In the genomic region with DNA sequence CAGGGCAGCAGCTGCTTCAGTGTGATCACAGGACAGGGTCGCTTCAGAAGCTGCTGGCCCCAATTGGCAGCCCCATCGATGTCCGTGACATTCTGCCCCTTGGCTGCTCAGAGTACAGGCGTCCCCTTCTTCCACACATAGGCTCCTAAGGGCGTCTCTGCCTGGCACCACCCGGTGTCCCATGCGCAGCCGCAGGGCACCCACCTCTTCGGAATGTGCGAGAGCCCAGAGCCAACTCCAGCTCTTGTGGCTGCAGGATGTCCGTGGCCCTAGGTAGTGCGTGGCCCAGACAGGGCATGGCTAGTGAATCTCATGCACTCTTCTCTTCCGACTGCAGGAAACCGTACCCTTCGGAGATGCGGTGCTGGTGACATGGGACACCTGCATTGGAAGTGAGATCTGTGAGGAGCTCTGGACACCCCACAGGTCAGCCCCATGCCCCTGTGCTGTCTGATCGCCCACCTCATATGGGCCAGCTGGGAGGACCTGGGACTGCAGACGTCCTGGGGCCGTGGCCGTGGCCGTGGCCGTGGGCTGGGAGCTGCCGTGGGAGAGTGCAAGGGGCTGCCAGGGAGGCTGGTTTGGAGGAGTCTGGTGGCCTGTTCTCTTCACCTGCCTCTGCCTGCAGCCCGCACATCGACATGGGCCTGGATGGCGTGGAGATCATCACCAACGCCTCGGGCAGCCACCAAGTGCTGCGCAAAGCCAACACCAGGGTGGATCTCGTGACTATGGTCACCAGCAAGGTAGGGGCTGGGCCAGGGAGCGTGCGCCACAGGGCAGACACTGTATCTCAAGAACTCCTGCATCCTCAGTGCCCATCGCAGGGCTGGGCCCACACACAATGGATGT, we compare ENCODE assay signal across 18 cellular contexts. TPM values are rescaled to one million over a fixed set of nuclear protein-coding genes. Genes with fewer than 3 reads are reported as not detected.
DNase-seq lines count a peak whose midpoint lies in the region; ATAC-seq and TF ChIP-seq lines count a peak whose summit lies in the region.
"Had no signal": no experiment of that assay in that cellular context is flagged by ENCODE, and none has a peak within 500 bp of the region (broad histone marks: within the 10 kb centered on the region; RNA-seq: fewer than 3 reads in every experiment).

No MANE protein-coding gene starts in this region.

- intact Hi-C loops in Right ventricle myocardium inferior (cut with DNase I), result no loop called here
- intact Hi-C loops in left ventricle myocardium inferior (cut with micrococcal nuclease), result no loop called here

- no peaks in the 10 kb centered on the region for H3K27me3 Mint-ChIP-seq in chondrocyte (ENCODE audit: low read depth)
- H3K27me3 Mint-ChIP-seq: CD4-positive, alpha-beta T cell had no signal

- H3K36me3 ChIP-seq in left ventricle myocardium inferior, result peaks cover 66% of the 10 kb centered on the region
- H3K36me3 ChIP-seq in BLaER1, result peaks cover 76% of the 10 kb centered on the region
- peaks cover 48 to 53% of the 10 kb centered on the region in 2 experiments for H3K36me3 ChIP-seq in trophoblast cell (ENCODE audit: control insufficient read depth in 1 of 2, insufficient read depth in 2 of 2, low read length in 2 of 2)
- H3K36me3 ChIP-seq in mesenchymal stem cell (ENCODE audit: control insufficient read depth in 1 of 2, insufficient read depth in 2 of 2, low read depth in 1 of 2, low read length in 2 of 2), result peaks cover 72 to 75% of the 10 kb centered on the region in 2 experiments

- H3K4me2 ChIP-seq in BLaER1, result peak overlapping the region; percentile 84
- no peak overlapping the region for H3K4me2 ChIP-seq in trophoblast cell (ENCODE audit: low read length)
- no peak overlapping the region for H3K4me2 ChIP-seq in mesenchymal stem cell (ENCODE audit: low read length, poor library complexity, severe bottlenecking)
- H3K4me2 ChIP-seq: GM23338 had no signal

- peak; percentile 27 for DNase-seq in Right ventricle myocardium inferior (ENCODE audit: missing footprints)
- no peak for DNase-seq in left ventricle myocardium inferior
- DNase-seq in chondrocyte (ENCODE audit: low spot score), result peak; percentile 82
- no peak for DNase-seq in trophoblast cell
- no peak for DNase-seq in mesenchymal stem cell
- no peak for DNase-seq in RPMI8226
- DNase-seq: Calu3; CD4-positive, alpha-beta T cell; DMS 273 treated with DMSO at 0.1 percent for 48 hours; H7 had no signal

- H2BK120ac ChIP-seq in trophoblast cell (ENCODE audit: insufficient read depth, low read length, poor library complexity) (no peak overlapping the region), mesenchymal stem cell (ENCODE audit: low read depth, low read length) (no peak overlapping the region)

- peak overlapping the region; percentile 48; the same call in 1 of the 2 replicates for H3K9ac ChIP-seq in BLaER1
- H3K9ac ChIP-seq in trophoblast cell (ENCODE audit: low read length), result no peak overlapping the region
- no peak overlapping the region for H3K9ac ChIP-seq in mesenchymal stem cell (ENCODE audit: low read length)

- no peak overlapping the region for H3K4me3 ChIP-seq in left ventricle myocardium inferior
- peak overlapping the region; percentile 38; the same call in 1 of the 2 replicates for H3K4me3 ChIP-seq in BLaER1
- H3K4me3 ChIP-seq in trophoblast cell (ENCODE audit: low read depth, low read length), result peak overlapping the region; percentile 32
- H3K4me3 ChIP-seq in mesenchymal stem cell (ENCODE audit: insufficient read depth in 1 of 2, low read depth in 1 of 2, low read length in 2 of 2), result no peak overlapping the region
- H3K4me3 ChIP-seq: GM23338 had no signal

- no peaks in the 10 kb centered on the region for H3K4me1 ChIP-seq in left ventricle myocardium inferior
- peaks cover 46% of the 10 kb centered on the region for H3K4me1 ChIP-seq in BLaER1
- H3K4me1 ChIP-seq in trophoblast cell (ENCODE audit: control insufficient read depth in 1 of 2, insufficient read depth in 2 of 2, low read length in 2 of 2), result peaks cover 4 to 5% of the 10 kb centered on the region in 2 experiments
- no peaks in the 10 kb centered on the region for H3K4me1 ChIP-seq in mesenchymal stem cell (ENCODE audit: control insufficient read depth, insufficient read depth, low read depth, low read length)

- no peak overlapping the region for H3K4me3 Mint-ChIP-seq in chondrocyte (ENCODE audit: unreplicated experiment)
- H3K4me3 Mint-ChIP-seq: CD4-positive, alpha-beta T cell; GM23338 had no signal

- H2AK5ac ChIP-seq in trophoblast cell (ENCODE audit: low read length), result no peak overlapping the region
- H2AK5ac ChIP-seq in mesenchymal stem cell (ENCODE audit: low read length, severe bottlenecking), result no peak overlapping the region

- H4K8ac ChIP-seq in trophoblast cell (ENCODE audit: low read depth, low read length) (no peak overlapping the region), mesenchymal stem cell (ENCODE audit: low read length) (no peak overlapping the region)

- no CpG with 5 or more reads among the region's 33 CpGs for WGBS in trophoblast cell (ENCODE audit: extremely low coverage, insufficient coverage, insufficient read length)
- WGBS in mesenchymal stem cell, result 96% methylated on average over 33 of the region's 33 CpGs

- H3K27me3 ChIP-seq in left ventricle myocardium inferior (ENCODE audit: low read depth) (no peaks in the 10 kb centered on the region), BLaER1 (no peaks in the 10 kb centered on the region), trophoblast cell (ENCODE audit: insufficient read depth, low read length) (no peaks in the 10 kb centered on the region), mesenchymal stem cell (ENCODE audit: control insufficient read depth in 1 of 2, insufficient read depth in 1 of 2, low read length in 2 of 2) (no peaks in the 10 kb centered on the region)

- no peak overlapping the region for H4K12ac ChIP-seq in trophoblast cell (ENCODE audit: low read depth, low read length)

- no peak overlapping the region for H2BK15ac ChIP-seq in mesenchymal stem cell (ENCODE audit: low read depth, poor library complexity, severe bottlenecking)

- H3K4me1 Mint-ChIP-seq in chondrocyte (ENCODE audit: low read depth), result no peaks in the 10 kb centered on the region

- H3K79me1 ChIP-seq in trophoblast cell (ENCODE audit: low read length) (no peaks in the 10 kb centered on the region), mesenchymal stem cell (replicated peaks; ENCODE audit: low read length, poor library complexity, severe bottlenecking) (peaks cover 4% of the 10 kb centered on the region)

- no peaks in the 10 kb centered on the region for H4K20me1 ChIP-seq in BLaER1

- H3K18ac ChIP-seq in trophoblast cell (ENCODE audit: low read length), result no peak overlapping the region
- no peak overlapping the region for H3K18ac ChIP-seq in mesenchymal stem cell (ENCODE audit: low read depth in 1 of 2, low read length in 2 of 2)

- H4K91ac ChIP-seq in trophoblast cell (ENCODE audit: low read depth, low read length) (no peak overlapping the region), mesenchymal stem cell (ENCODE audit: low read length) (no peak overlapping the region)

- H3K36me3 Mint-ChIP-seq in chondrocyte (ENCODE audit: low read depth), result peaks cover 20% of the 10 kb centered on the region

- TF ChIP-seq CTCF in left ventricle myocardium inferior (IDR thresholded peaks at IDR 0.05; ENCODE audit: borderline replicate concordance), result no peak
- no peak for TF ChIP-seq CTCF in chondrocyte (IDR thresholded peaks at IDR 0.05)

- H3K27ac ChIP-seq in left ventricle myocardium inferior (replicated peaks) (no peak overlapping the region), BLaER1 (peak overlapping the region; percentile 77), trophoblast cell (ENCODE audit: low read depth, low read length) (no peak overlapping the region), mesenchymal stem cell (ENCODE audit: low read length, poor library complexity, severe bottlenecking) (no peak overlapping the region)
- H3K27ac ChIP-seq: 22Rv1, HL-60 had no signal

- H3K9me3 ChIP-seq in left ventricle myocardium inferior (replicated peaks) (no peaks in the 10 kb centered on the region), BLaER1 (peaks cover 11% of the 10 kb centered on the region), trophoblast cell (ENCODE audit: insufficient read depth, low read depth, low read length) (no peaks in the 10 kb centered on the region), mesenchymal stem cell (ENCODE audit: control insufficient read depth, low read length) (no peaks in the 10 kb centered on the region)

- no peak overlapping the region for H3K14ac ChIP-seq in trophoblast cell (ENCODE audit: low read length)
- no peak overlapping the region for H3K14ac ChIP-seq in mesenchymal stem cell (ENCODE audit: low read length in 2 of 2)

- H3K4ac ChIP-seq in trophoblast cell (ENCODE audit: low read depth, low read length), result no peak overlapping the region
- H3K4ac ChIP-seq in mesenchymal stem cell (ENCODE audit: low read depth in 1 of 2, low read length in 2 of 2), result no peak overlapping the region

- peak overlapping the region; percentile 4 for H2BK12ac ChIP-seq in trophoblast cell (ENCODE audit: low read length)
- no peak overlapping the region for H2BK12ac ChIP-seq in mesenchymal stem cell (ENCODE audit: low read length in 2 of 2)

- ATAC-seq in Right ventricle myocardium inferior (no peak), GM18517 (IDR thresholded peaks at IDR 0.05; ENCODE audit: unreplicated experiment) (no peak)
- ATAC-seq: GM23338 had no signal

- H2BK5ac ChIP-seq in trophoblast cell (ENCODE audit: low read depth, low read length, poor library complexity) (no peak overlapping the region), mesenchymal stem cell (ENCODE audit: low read depth, low read length, poor library complexity, severe bottlenecking) (no peak overlapping the region)

- H2AFZ ChIP-seq in trophoblast cell (ENCODE audit: insufficient read depth, low read length, poor library complexity) (no peak overlapping the region), mesenchymal stem cell (ENCODE audit: low read depth, low read length) (no peak overlapping the region)
- H2AFZ ChIP-seq: GM23338 had no signal

- H3K9me3 Mint-ChIP-seq in chondrocyte (ENCODE audit: low read depth), result no peaks in the 10 kb centered on the region
- H3K9me3 Mint-ChIP-seq: CD4-positive, alpha-beta T cell had no signal

- H3K27ac Mint-ChIP-seq in chondrocyte (ENCODE audit: unreplicated experiment), result no peak overlapping the region
- H3K27ac Mint-ChIP-seq: CD4-positive, alpha-beta T cell; GM23338 had no signal

- H3K23ac ChIP-seq in trophoblast cell (ENCODE audit: low read length), result no peak overlapping the region
- H3K23ac ChIP-seq in mesenchymal stem cell (ENCODE audit: low read length in 2 of 2), result no peak overlapping the region

- no peaks in the 10 kb centered on the region for H3K79me2 ChIP-seq in trophoblast cell (ENCODE audit: control insufficient read depth, insufficient read depth, low read length, poor library complexity)

RNA-seq across cellular contexts. Expression of gene NADSYN1, which starts 20.2 kb away (rescaled TPM):
- total RNA-seq in Right ventricle myocardium inferior, result 22.1 TPM
- total RNA-seq in left ventricle myocardium inferior, result 17.5 TPM
- 38.8 to 47.5 TPM (median 41.4 TPM) in 3 replicates for total RNA-seq in chondrocyte
- polyA plus RNA-seq in trophoblast cell (2013), result 32.7 and 33.1 TPM in 2 replicates
- polyA plus RNA-seq in mesenchymal stem cell (2013, experiment 1 of 2), result 42.5 TPM
- 39.8 TPM for polyA plus RNA-seq in mesenchymal stem cell (2013, experiment 2 of 2)

RNA-seq across cellular contexts. Expression of gene DHCR7, which starts 25.0 kb away (rescaled TPM):
- total RNA-seq in Right ventricle myocardium inferior (46.3 TPM), left ventricle myocardium inferior (39.1 TPM), chondrocyte (44.4 to 58.7 TPM (median 57.5 TPM) in 3 replicates)
- polyA plus RNA-seq in trophoblast cell (2013), result 282 and 291 TPM in 2 replicates
- polyA plus RNA-seq in mesenchymal stem cell (2013, experiment 1 of 2), result 307 TPM
- polyA plus RNA-seq in mesenchymal stem cell (2013, experiment 2 of 2), result 298 TPM

RNA-seq across cellular contexts. Expression of gene KRTAP5-7, which starts 53.9 kb away (rescaled TPM):
- total RNA-seq in Right ventricle myocardium inferior (not detected), left ventricle myocardium inferior (not detected), chondrocyte (not detected in 3 replicates)
- 0.06 TPM in 1 of 2 replicates, not detected in the other for polyA plus RNA-seq in trophoblast cell (2013)
- not detected for polyA plus RNA-seq in mesenchymal stem cell (2013, experiment 1 of 2)
- not detected for polyA plus RNA-seq in mesenchymal stem cell (2013, experiment 2 of 2)
- total RNA-seq: A673; Calu3; CD4-positive, alpha-beta T cell; Daoy; GM23338; H7 had no signal
- polyA plus RNA-seq: BJ, GM23338 had no signal

Comparison
In these comparisons a context has a peak if more than half of its experiments do, and no peak if none do; other contexts are left out.
1. DNase-seq: peak in Right ventricle myocardium inferior (single experiment) and chondrocyte (single experiment); none in left ventricle myocardium inferior (single experiment), trophoblast cell (0 of 2), mesenchymal stem cell (single experiment) and RPMI8226 (single experiment).
2. H3K4me3 ChIP-seq: peak in BLaER1 (single experiment) and trophoblast cell (single experiment); none in left ventricle myocardium inferior (single experiment) and mesenchymal stem cell (0 of 2).